In genomic region chr2:76599732-76600368, GRCh38 we compare ENCODE assay signal across 8 cellular contexts.
DNase-seq lines count a peak whose midpoint lies in the region; ATAC-seq, FAIRE-seq and TF ChIP-seq lines count a peak whose summit lies in the region.

No MANE protein-coding gene starts in this region.

- H3K36me3 ChIP-seq in MM.1S (replicated peaks; ENCODE audit: insufficient read depth, low read length), result no peaks in the 10 kb centered on the region

- DNase-seq in A172 (ENCODE audit: low spot score) (peak; percentile 84), GM12892 (ENCODE audit: insufficient read length) (peak; percentile 13), MM.1S (peak; percentile 90), RCC 7860 (ENCODE audit: low spot score) (peak; percentile 71), endothelial cell (ENCODE audit: low spot score) (peak; percentile 62), mesothelial cell of epicardium (ENCODE audit: low spot score in 2 of 2, unreplicated experiment in 2 of 2) (peak in 1 of 2 experiments; percentile 47), posterior vena cava (ENCODE audit: low spot score) (no peak)

- no peak overlapping the region for H2AFZ ChIP-seq in MM.1S (ENCODE audit: low read length)

- H3K9me3 Mint-ChIP-seq in endothelial cell (ENCODE audit: unreplicated experiment) (no peaks in the 10 kb centered on the region), mesothelial cell of epicardium (peaks cover 9% of the 10 kb centered on the region)

- no peaks in the 10 kb centered on the region for H3K4me1 ChIP-seq in MM.1S (ENCODE audit: low read length)

- H3K36me3 Mint-ChIP-seq in endothelial cell (ENCODE audit: low read depth, unreplicated experiment), result no peaks in the 10 kb centered on the region
- H3K36me3 Mint-ChIP-seq in mesothelial cell of epicardium, result peaks cover 2% of the 10 kb centered on the region

- no peak overlapping the region for H3K9ac ChIP-seq in MM.1S (ENCODE audit: low read length)

- H3K4me3 ChIP-seq in MM.1S (ENCODE audit: low read length), result no peak overlapping the region

- H3K4me3 Mint-ChIP-seq in endothelial cell (ENCODE audit: unreplicated experiment) (no peak overlapping the region), mesothelial cell of epicardium (no peak overlapping the region)

- no peaks in the 10 kb centered on the region for H3F3A ChIP-seq in MM.1S (ENCODE audit: insufficient read depth, low read length)

- H3K27me3 Mint-ChIP-seq in endothelial cell (ENCODE audit: unreplicated experiment), result no peaks in the 10 kb centered on the region
- no peaks in the 10 kb centered on the region for H3K27me3 Mint-ChIP-seq in mesothelial cell of epicardium (ENCODE audit: low read depth)

- TF ChIP-seq POLR2A in GM12892 (IDR thresholded peaks at IDR 0.05; ENCODE audit: low read depth, low read length), result no peak

- ATAC-seq in HG02610 (IDR thresholded peaks at IDR 0.05; ENCODE audit: unreplicated experiment), result peak; percentile 98

- H3K79me2 ChIP-seq in MM.1S (ENCODE audit: low read length), result no peaks in the 10 kb centered on the region

- TF ChIP-seq CTCF in MM.1S (IDR thresholded peaks at IDR 0.05; ENCODE audit: low read length), result peak; percentile 93
- peak; percentile 73 for TF ChIP-seq CTCF in endothelial cell (IDR thresholded peaks at IDR 0.05; ENCODE audit: unreplicated experiment)
- TF ChIP-seq CTCF in mesothelial cell of epicardium (IDR thresholded peaks at IDR 0.05; ENCODE audit: unreplicated experiment), result peak; percentile 66

- H3K9me3 ChIP-seq in MM.1S (replicated peaks; ENCODE audit: insufficient read depth, low read length), result no peaks in the 10 kb centered on the region

- H3K4me1 Mint-ChIP-seq in endothelial cell (ENCODE audit: unreplicated experiment) (no peaks in the 10 kb centered on the region), mesothelial cell of epicardium (peaks cover 6% of the 10 kb centered on the region)

- H3K4me2 ChIP-seq in MM.1S (ENCODE audit: low read depth, low read length), result no peak overlapping the region

- H3K27ac Mint-ChIP-seq in endothelial cell (ENCODE audit: unreplicated experiment), result no peak overlapping the region
- no peak overlapping the region for H3K27ac Mint-ChIP-seq in mesothelial cell of epicardium

- no peaks in the 10 kb centered on the region for H3K27me3 ChIP-seq in MM.1S (replicated peaks; ENCODE audit: insufficient read depth, low read length)

- FAIRE-seq in GM12892 (lab: Jason Lieb, UNC), result peak; percentile 95
- FAIRE-seq in RCC 7860 (lab: Jason Lieb, UNC), result peak; percentile 60

- intact Hi-C loops in posterior vena cava (cut with DNase I), result no loop called here

- H3K27ac ChIP-seq in MM.1S (ENCODE audit: low read length), result no peak overlapping the region

- no peaks in the 10 kb centered on the region for H3K9me2 ChIP-seq in MM.1S (replicated peaks; ENCODE audit: insufficient read depth, low read length)

- no peaks in the 10 kb centered on the region for H4K20me1 ChIP-seq in MM.1S (ENCODE audit: insufficient read depth, low read length)
